In the genomic region with DNA sequence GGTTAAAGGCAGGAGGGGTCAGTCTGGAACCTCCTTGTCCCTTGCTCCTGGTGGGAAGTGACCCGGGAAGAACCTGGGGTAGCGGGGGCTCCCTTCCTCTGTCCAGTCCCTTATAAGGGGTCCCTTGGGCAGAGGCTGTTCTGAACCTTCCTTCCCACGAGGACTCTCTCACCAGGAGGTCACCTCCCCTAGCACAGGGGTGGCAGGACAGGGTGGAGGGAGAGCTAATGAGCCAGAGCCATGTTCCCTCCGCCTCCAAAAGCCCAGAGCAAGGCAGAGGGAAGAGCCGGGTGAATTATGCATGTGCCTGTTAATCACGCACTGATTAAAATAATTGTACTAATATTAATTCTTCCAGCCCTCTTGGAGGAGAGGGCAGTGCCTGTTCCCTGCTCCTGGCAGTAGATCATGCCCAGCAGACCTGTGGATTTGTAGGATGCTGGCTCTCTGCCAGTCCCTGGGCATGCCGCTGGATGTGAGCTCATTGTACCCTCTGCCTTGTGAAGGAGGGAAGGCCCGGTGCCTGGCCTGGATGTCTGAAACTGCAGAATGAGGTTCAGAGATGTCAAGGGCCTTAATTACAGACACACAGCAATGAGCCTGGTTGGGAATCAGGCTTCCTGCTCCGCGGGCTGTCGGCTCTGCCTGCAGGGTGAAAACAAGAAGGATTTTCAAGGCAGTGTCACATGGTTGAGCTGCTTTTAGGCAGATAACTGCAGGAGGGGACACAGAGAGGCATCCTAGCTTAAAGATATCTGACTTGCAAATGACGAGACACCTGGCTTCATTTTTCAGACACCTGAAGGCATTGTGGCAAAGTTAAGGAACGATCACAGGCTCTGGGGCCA, we compare ENCODE assay signal across 3 cellular contexts.
TF ChIP-seq lines count a peak whose summit lies in the region.

No MANE protein-coding gene starts in this region.

TF ChIP-seq in SK-N-SH, 30 proteins besides CTCF, POLR2A, EP300 and RAD21:
- TF ChIP-seq CHD2 (IDR thresholded peaks at IDR 0.05; ENCODE audit: low read length, partially characterized antibody) (peak; percentile 20), JUND (IDR thresholded peaks at IDR 0.05) (no peak), FOXM1 (IDR thresholded peaks at IDR 0.05; ENCODE audit: low read depth) (no peak), NRF1 (IDR thresholded peaks at IDR 0.05; ENCODE audit: low read depth, low read length) (no peak), ELF1 (IDR thresholded peaks at IDR 0.05) (no peak)
- TF ChIP-seq, protein P1, sequence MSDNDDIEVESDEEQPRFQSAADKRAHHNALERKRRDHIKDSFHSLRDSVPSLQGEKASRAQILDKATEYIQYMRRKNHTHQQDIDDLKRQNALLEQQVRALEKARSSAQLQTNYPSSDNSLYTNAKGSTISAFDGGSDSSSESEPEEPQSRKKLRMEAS (IDR thresholded peaks at IDR 0.05; ENCODE audit: low read depth): no peak
TF ChIP-seq in SK-N-SH: peak in this region for 1.

TF ChIP-seq in SK-N-SH treated with all-trans-retinoic acid at 6 μM for 48 hours, 23 proteins besides CTCF, POLR2A, EP300 and RAD21:
- TF ChIP-seq RARB (CRISPR knock-in tag; IDR thresholded peaks at IDR 0.05) (no peak), ZNF8 (CRISPR knock-in tag; IDR thresholded peaks at IDR 0.05) (no peak), ZFP30 (CRISPR knock-in tag; IDR thresholded peaks at IDR 0.05) (no peak), SNAI2 (CRISPR knock-in tag; IDR thresholded peaks at IDR 0.05) (no peak), ZC3H10 (CRISPR knock-in tag; IDR thresholded peaks at IDR 0.05) (no peak), ARNTL (CRISPR knock-in tag; IDR thresholded peaks at IDR 0.05; ENCODE audit: borderline replicate concordance, low read depth) (no peak)
- TF ChIP-seq, protein P2, sequence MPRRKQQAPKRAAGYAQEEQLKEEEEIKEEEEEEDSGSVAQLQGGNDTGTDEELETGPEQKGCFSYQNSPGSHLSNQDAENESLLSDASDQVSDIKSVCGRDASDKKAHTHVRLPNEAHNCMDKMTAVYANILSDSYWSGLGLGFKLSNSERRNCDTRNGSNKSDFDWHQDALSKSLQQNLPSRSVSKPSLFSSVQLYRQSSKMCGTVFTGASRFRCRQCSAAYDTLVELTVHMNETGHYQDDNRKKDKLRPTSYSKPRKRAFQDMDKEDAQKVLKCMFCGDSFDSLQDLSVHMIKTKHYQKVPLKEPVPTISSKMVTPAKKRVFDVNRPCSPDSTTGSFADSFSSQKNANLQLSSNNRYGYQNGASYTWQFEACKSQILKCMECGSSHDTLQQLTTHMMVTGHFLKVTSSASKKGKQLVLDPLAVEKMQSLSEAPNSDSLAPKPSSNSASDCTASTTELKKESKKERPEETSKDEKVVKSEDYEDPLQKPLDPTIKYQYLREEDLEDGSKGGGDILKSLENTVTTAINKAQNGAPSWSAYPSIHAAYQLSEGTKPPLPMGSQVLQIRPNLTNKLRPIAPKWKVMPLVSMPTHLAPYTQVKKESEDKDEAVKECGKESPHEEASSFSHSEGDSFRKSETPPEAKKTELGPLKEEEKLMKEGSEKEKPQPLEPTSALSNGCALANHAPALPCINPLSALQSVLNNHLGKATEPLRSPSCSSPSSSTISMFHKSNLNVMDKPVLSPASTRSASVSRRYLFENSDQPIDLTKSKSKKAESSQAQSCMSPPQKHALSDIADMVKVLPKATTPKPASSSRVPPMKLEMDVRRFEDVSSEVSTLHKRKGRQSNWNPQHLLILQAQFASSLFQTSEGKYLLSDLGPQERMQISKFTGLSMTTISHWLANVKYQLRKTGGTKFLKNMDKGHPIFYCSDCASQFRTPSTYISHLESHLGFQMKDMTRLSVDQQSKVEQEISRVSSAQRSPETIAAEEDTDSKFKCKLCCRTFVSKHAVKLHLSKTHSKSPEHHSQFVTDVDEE (CRISPR knock-in tag; IDR thresholded peaks at IDR 0.05): no peak
- TF ChIP-seq, protein P3, sequence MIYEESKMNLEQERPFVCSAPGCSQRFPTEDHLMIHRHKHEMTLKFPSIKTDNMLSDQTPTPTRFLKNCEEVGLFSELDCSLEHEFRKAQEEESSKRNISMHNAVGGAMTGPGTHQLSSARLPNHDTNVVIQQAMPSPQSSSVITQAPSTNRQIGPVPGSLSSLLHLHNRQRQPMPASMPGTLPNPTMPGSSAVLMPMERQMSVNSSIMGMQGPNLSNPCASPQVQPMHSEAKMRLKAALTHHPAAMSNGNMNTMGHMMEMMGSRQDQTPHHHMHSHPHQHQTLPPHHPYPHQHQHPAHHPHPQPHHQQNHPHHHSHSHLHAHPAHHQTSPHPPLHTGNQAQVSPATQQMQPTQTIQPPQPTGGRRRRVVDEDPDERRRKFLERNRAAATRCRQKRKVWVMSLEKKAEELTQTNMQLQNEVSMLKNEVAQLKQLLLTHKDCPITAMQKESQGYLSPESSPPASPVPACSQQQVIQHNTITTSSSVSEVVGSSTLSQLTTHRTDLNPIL (CRISPR knock-in tag; IDR thresholded peaks at IDR 0.05; ENCODE audit: low read depth): no peak
TF ChIP-seq in SK-N-SH treated with all-trans-retinoic acid at 6 μM for 48 hours: peak in this region for 0.

TF ChIP-seq in H1, 55 proteins besides CTCF, POLR2A, EP300 and RAD21:
- TF ChIP-seq, protein P4, sequence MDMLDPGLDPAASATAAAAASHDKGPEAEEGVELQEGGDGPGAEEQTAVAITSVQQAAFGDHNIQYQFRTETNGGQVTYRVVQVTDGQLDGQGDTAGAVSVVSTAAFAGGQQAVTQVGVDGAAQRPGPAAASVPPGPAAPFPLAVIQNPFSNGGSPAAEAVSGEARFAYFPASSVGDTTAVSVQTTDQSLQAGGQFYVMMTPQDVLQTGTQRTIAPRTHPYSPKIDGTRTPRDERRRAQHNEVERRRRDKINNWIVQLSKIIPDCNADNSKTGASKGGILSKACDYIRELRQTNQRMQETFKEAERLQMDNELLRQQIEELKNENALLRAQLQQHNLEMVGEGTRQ (IDR thresholded peaks at IDR 0.05; ENCODE audit: low read length): 0 out of 2 replicates have a peak, but pooled peaks have one; percentile 22
- TF ChIP-seq KDM1A (IDR thresholded peaks at IDR 0.05; ENCODE audit: borderline replicate concordance, low read length): peak; percentile 91; the same call in 1 of the 2 replicates
- peak in 1 of 2 experiments; percentile 33; a peak in 1 of 4 replicates for TF ChIP-seq HDAC2 (IDR thresholded peaks at IDR 0.05; ENCODE audit: borderline replicate concordance in 1 of 2, low read depth in 2 of 2, low read length in 2 of 2)
- TF ChIP-seq TCF12 (IDR thresholded peaks at IDR 0.05; ENCODE audit: low read depth, low read length): peak; percentile 58; the same call in 1 of the 2 replicates
- no peak for TF ChIP-seq KDM5A (IDR thresholded peaks at IDR 0.05; ENCODE audit: low read length)
